Comparison of ENCODE assay signal across 13 cellular contexts in the genomic region with DNA sequence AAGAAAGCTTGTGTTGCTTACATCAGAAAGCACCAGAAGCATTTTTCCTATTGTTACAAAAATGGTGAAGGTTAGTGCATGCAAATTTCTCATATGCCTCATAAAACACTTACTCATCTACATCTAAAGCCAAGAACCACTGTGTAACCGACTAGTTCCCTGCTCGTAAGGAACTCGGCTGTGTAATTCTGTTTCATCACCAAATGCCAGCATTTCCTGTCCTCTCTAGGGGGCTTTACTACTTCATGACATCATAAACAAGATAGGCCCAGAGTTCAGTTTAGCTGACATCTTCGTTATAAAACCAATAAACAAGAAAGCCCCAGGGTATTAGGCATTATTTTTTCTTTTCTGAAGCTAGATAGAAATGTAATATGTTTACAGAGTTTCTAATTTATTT.
DNase-seq lines count a peak whose midpoint lies in the region; FAIRE-seq and TF ChIP-seq lines count a peak whose summit lies in the region.
"Had no signal": no experiment of that assay in that cellular context is flagged by ENCODE, and none has a peak within 500 bp of the region (broad histone marks: within the 10 kb centered on the region; RNA-seq: fewer than 3 reads in every experiment).

No MANE protein-coding gene starts in this region.

- no peaks in the 10 kb centered on the region for H3K79me1 ChIP-seq in mesenchymal stem cell (replicated peaks; ENCODE audit: low read length, poor library complexity, severe bottlenecking)

- no peak overlapping the region for H3K4me2 ChIP-seq in mesenchymal stem cell (ENCODE audit: low read length, poor library complexity, severe bottlenecking)

- H3K9ac ChIP-seq in mesenchymal stem cell (ENCODE audit: low read length): peak overlapping the region; percentile 82

- TF ChIP-seq CTCF in astrocyte of the spinal cord (IDR thresholded peaks at IDR 0.05; ENCODE audit: low read depth, low read length) (no peak), dorsolateral prefrontal cortex (IDR thresholded peaks at IDR 0.05 in 54 of 56, conservative IDR thresholded peaks at IDR 0.05 in 2 of 56; ENCODE audit: low read depth in 1 of 56, partially characterized antibody in 56 of 56) (no peak), glutamatergic neuron (IDR thresholded peaks at IDR 0.05; ENCODE audit: partially characterized antibody, unreplicated experiment) (no peak), GM13977 (IDR thresholded peaks at IDR 0.05; ENCODE audit: extremely low read depth, insufficient read depth, missing control alignments) (no peak)

- no peak overlapping the region for H3K23ac ChIP-seq in mesenchymal stem cell (ENCODE audit: low read length in 2 of 2)

- no peak overlapping the region for H3K4me3 ChIP-seq in astrocyte of the spinal cord (ENCODE audit: low read depth, low read length)
- H3K4me3 ChIP-seq in mesenchymal stem cell (ENCODE audit: insufficient read depth in 1 of 2, low read depth in 1 of 2, low read length in 2 of 2): no peak overlapping the region
- no peak overlapping the region for H3K4me3 ChIP-seq in dorsolateral prefrontal cortex
- H3K4me3 ChIP-seq: lower lobe of right lung, right lobe of liver had no signal

- peaks cover 2% of the 10 kb centered on the region for H3K9me3 Mint-ChIP-seq in glutamatergic neuron (ENCODE audit: unreplicated experiment)

- H3K4ac ChIP-seq in mesenchymal stem cell (ENCODE audit: low read depth in 1 of 2, low read length in 2 of 2): no peak overlapping the region

- FAIRE-seq in HTR-8/SVneo (lab: Jason Lieb, UNC): no peak

- H3K27me3 ChIP-seq in mesenchymal stem cell (ENCODE audit: control insufficient read depth in 1 of 2, insufficient read depth in 1 of 2, low read length in 2 of 2): no peaks in the 10 kb centered on the region
- no peaks in the 10 kb centered on the region for H3K27me3 ChIP-seq in dorsolateral prefrontal cortex
- H3K27me3 ChIP-seq: right lobe of liver had no signal

- no peak overlapping the region for H3K27ac Mint-ChIP-seq in glutamatergic neuron (ENCODE audit: unreplicated experiment)

- intact Hi-C loops in dorsolateral prefrontal cortex (cut with DNase I): no loop called here

- no peak overlapping the region for H2BK15ac ChIP-seq in mesenchymal stem cell (ENCODE audit: low read depth, poor library complexity, severe bottlenecking)

- no peak overlapping the region for H3K18ac ChIP-seq in mesenchymal stem cell (ENCODE audit: low read depth in 1 of 2, low read length in 2 of 2)

- no peak overlapping the region for H4K8ac ChIP-seq in mesenchymal stem cell (ENCODE audit: low read length)

- H3K27me3 Mint-ChIP-seq in glutamatergic neuron (ENCODE audit: unreplicated experiment): no peaks in the 10 kb centered on the region

- H3K4me1 Mint-ChIP-seq in glutamatergic neuron (ENCODE audit: low read depth, unreplicated experiment): peaks cover 7% of the 10 kb centered on the region

- no peak overlapping the region for H3K14ac ChIP-seq in mesenchymal stem cell (ENCODE audit: low read length in 2 of 2)

- DNase-seq in AG08396 (ENCODE audit: low spot score) (peak; percentile 37), HTR-8/SVneo (ENCODE audit: insufficient read length, low spot score) (peak; percentile 54), astrocyte of the spinal cord (ENCODE audit: low read depth, low spot score) (peak; percentile 96), mesenchymal stem cell (peak; percentile 20), dorsolateral prefrontal cortex (no peak), COR-L47 (lab: John Stamatoyannopoulos, UW) (no peak), glutamatergic neuron (no peak), GM13977 (ENCODE audit: low spot score) (no peak)
- DNase-seq: activated naive CD4-positive, alpha-beta T cell treated with Interleukin-2 at 50 U/mL for 16 hours; Caco-2; lower lobe of right lung; right lobe of liver had no signal

- H2BK5ac ChIP-seq in mesenchymal stem cell (ENCODE audit: low read depth, low read length, poor library complexity, severe bottlenecking): no peak overlapping the region

- WGBS in mesenchymal stem cell: 3% methylated on average over 3 of the region's 4 CpGs

- no peaks in the 10 kb centered on the region for H3K4me1 ChIP-seq in mesenchymal stem cell (ENCODE audit: control insufficient read depth, insufficient read depth, low read depth, low read length)
- H3K4me1 ChIP-seq: Caco-2, lower lobe of right lung, right lobe of liver had no signal

- H3K36me3 ChIP-seq in mesenchymal stem cell (ENCODE audit: control insufficient read depth in 1 of 2, insufficient read depth in 2 of 2, low read depth in 1 of 2, low read length in 2 of 2): no peaks in the 10 kb centered on the region
- H3K36me3 ChIP-seq: lower lobe of right lung, right lobe of liver had no signal

- H2BK12ac ChIP-seq in mesenchymal stem cell (ENCODE audit: low read length in 2 of 2): no peak overlapping the region

- H4K91ac ChIP-seq in mesenchymal stem cell (ENCODE audit: low read length): no peak overlapping the region

- H3K36me3 Mint-ChIP-seq in glutamatergic neuron (ENCODE audit: unreplicated experiment): no peaks in the 10 kb centered on the region

- H2BK120ac ChIP-seq in mesenchymal stem cell (ENCODE audit: low read depth, low read length): no peak overlapping the region

- H2AK5ac ChIP-seq in mesenchymal stem cell (ENCODE audit: low read length, severe bottlenecking): no peak overlapping the region

- no peaks in the 10 kb centered on the region for H3K9me3 ChIP-seq in mesenchymal stem cell (ENCODE audit: control insufficient read depth, low read length)
- H3K9me3 ChIP-seq: Caco-2, lower lobe of right lung, right lobe of liver had no signal

- in situ Hi-C loops in astrocyte of the spinal cord (cut with HindIII; ENCODE audit: low sequenced_read_pairs) (no loop called here), GM13977 (cut with MboI; ENCODE audit: low pct_unique_long_range_greater_than_20kb, low sequenced_read_pairs, unreplicated experiment) (no loop called here)

- no peak overlapping the region for H2AFZ ChIP-seq in mesenchymal stem cell (ENCODE audit: low read depth, low read length)

- H3K27ac ChIP-seq in mesenchymal stem cell (ENCODE audit: low read length, poor library complexity, severe bottlenecking): no peak overlapping the region
- peak overlapping the region in 1 of 59 donors; percentile 8 for H3K27ac ChIP-seq in dorsolateral prefrontal cortex
- H3K27ac ChIP-seq: lower lobe of right lung, right lobe of liver, VCaP had no signal

- H3K4me3 Mint-ChIP-seq in glutamatergic neuron (ENCODE audit: unreplicated experiment): no peak overlapping the region

Comparison
In these comparisons a context has a peak if more than half of its experiments do, and no peak if none do; other contexts are left out.
1. DNase-seq: peak in AG08396 (single experiment), HTR-8/SVneo (single experiment), astrocyte of the spinal cord (single experiment) and mesenchymal stem cell (single experiment); none in dorsolateral prefrontal cortex (0 of 10), COR-L47 (single experiment), glutamatergic neuron (single experiment) and GM13977 (single experiment).